Comparison of ENCODE assay signal across 3 cellular contexts in the genomic region with DNA sequence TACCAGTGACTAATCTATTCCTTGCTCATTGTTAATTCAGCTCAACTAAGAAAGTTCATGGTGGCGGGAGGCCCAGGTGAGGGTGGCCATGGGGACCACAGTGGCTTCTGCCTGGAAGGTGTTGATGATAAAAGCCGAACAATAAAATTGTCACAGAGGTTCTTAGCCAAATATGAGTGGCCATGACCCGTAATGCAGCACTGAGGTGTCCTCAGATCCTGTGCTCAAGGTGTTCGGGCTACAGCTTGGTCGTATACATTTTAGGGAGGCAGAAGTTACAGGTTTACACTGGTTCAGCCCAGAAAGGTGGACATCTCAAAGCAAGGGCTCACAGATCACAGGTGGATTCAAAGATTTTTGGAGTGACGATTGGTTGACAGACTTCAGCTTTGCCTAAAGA.
"Had no signal": no experiment of that assay in that cellular context is flagged by ENCODE, and none has a peak within 500 bp of the region (broad histone marks: within the 10 kb centered on the region; RNA-seq: fewer than 3 reads in every experiment).

No MANE protein-coding gene starts in this region.

- ATAC-seq: GM12878 had no signal

- DNase-seq: GDM1, GF-D8 had no signal

- H3K4me3 ChIP-seq: GM12878 had no signal
